Comparison of ENCODE assay signal across 1 cellular context in the genomic region with DNA sequence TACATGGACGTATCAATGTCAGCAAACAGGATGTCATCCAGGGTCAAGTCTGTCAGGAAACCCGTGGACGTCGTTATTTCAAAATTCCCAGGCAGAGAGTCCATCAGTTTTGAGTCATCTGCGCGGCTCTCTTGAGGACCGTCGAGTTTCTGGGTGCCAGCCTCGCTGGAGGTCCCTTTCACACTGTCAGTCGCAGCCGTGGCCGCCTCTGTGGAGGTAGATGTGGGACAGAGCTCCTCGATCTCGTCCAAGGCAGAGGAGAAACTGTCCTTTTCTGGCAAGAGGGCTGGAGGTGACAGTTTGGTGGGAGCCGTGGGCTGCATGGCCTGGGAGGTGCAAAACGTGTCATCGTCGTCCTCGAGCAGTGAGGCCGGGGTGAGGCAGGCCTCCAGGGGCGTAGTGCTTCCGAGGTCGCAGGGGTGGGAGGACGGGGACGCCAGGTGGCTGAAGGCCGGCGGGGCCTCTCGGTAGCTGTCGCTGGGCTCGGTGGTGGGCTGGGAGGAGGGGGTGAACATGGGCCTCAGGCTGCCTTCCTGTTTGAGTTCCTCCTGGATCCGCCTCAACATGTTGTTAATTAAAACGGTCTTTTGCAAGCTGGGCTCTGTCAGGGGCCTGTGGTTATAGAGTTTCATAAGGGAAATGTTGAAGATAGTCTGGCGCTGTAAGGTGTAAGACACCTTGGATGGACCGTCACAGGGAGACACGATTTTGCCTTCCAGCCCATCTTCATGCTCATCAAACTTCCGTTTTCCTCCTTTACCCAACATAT.
TF ChIP-seq lines count a peak whose summit lies in the region.

No MANE protein-coding gene starts in this region.

TF ChIP-seq in GM12878, 131 proteins besides CTCF, POLR2A, EP300 and RAD21 (continued from another document and continues in another):
- TF ChIP-seq, protein P1, sequence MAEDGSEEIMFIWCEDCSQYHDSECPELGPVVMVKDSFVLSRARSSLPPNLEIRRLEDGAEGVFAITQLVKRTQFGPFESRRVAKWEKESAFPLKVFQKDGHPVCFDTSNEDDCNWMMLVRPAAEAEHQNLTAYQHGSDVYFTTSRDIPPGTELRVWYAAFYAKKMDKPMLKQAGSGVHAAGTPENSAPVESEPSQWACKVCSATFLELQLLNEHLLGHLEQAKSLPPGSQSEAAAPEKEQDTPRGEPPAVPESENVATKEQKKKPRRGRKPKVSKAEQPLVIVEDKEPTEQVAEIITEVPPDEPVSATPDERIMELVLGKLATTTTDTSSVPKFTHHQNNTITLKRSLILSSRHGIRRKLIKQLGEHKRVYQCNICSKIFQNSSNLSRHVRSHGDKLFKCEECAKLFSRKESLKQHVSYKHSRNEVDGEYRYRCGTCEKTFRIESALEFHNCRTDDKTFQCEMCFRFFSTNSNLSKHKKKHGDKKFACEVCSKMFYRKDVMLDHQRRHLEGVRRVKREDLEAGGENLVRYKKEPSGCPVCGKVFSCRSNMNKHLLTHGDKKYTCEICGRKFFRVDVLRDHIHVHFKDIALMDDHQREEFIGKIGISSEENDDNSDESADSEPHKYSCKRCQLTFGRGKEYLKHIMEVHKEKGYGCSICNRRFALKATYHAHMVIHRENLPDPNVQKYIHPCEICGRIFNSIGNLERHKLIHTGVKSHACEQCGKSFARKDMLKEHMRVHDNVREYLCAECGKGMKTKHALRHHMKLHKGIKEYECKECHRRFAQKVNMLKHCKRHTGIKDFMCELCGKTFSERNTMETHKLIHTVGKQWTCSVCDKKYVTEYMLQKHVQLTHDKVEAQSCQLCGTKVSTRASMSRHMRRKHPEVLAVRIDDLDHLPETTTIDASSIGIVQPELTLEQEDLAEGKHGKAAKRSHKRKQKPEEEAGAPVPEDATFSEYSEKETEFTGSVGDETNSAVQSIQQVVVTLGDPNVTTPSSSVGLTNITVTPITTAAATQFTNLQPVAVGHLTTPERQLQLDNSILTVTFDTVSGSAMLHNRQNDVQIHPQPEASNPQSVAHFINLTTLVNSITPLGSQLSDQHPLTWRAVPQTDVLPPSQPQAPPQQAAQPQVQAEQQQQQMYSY (CRISPR knock-in tag; IDR thresholded peaks at IDR 0.05), result no peak
- TF ChIP-seq GABPA (IDR thresholded peaks at IDR 0.05; ENCODE audit: low read depth) (peak; percentile 71), HDAC2 (IDR thresholded peaks at IDR 0.05) (no peak), BACH1 (IDR thresholded peaks at IDR 0.05; ENCODE audit: borderline replicate concordance) (no peak), SMARCA5 (IDR thresholded peaks at IDR 0.05) (no peak), RFX5 (IDR thresholded peaks at IDR 0.05; ENCODE audit: low read depth, low read length) (no peak), POU2F2 (IDR thresholded peaks at IDR 0.05; ENCODE audit: borderline replicate concordance, low read depth, low read length) (peak; percentile 37; the same call in 1 of the 3 replicates), MTA3 (IDR thresholded peaks at IDR 0.05; ENCODE audit: borderline replicate concordance, low read length) (peak; percentile 51; the same call in 1 of the 2 replicates), RUNX3 (IDR thresholded peaks at IDR 0.05; ENCODE audit: low read length) (peak; percentile 90), CBX5 (IDR thresholded peaks at IDR 0.05; ENCODE audit: low read depth) (no peak), YY1 (IDR thresholded peaks at IDR 0.05; ENCODE audit: low read depth, low read length) (no peak), MTA2 (IDR thresholded peaks at IDR 0.05; ENCODE audit: low read depth) (peak; percentile 53; the same call in 1 of the 2 replicates), IRF4 (IDR thresholded peaks at IDR 0.05; ENCODE audit: low read depth, low read length) (0 out of 2 replicates have a peak, but pooled peaks have one; percentile 1), SUPT20H (IDR thresholded peaks at IDR 0.05; ENCODE audit: borderline replicate concordance, control insufficient read depth, low read depth, low read length) (no peak), DPF2 (IDR thresholded peaks at IDR 0.05) (peak; percentile 49; the same call in 1 of the 2 replicates), SIX5 (IDR thresholded peaks at IDR 0.05; ENCODE audit: low read depth, low read length, severe bottlenecking) (no peak), KLF5 (IDR thresholded peaks at IDR 0.05; ENCODE audit: partially characterized antibody) (no peak), TCF12 (IDR thresholded peaks at IDR 0.05; ENCODE audit: low read depth, low read length) (peak; percentile 79; the same call in 1 of the 2 replicates), MEF2B (IDR thresholded peaks at IDR 0.05; ENCODE audit: partially characterized antibody, poor library complexity, severe bottlenecking) (peak; percentile 31), CHD2 (IDR thresholded peaks at IDR 0.05; ENCODE audit: borderline replicate concordance, low read depth, low read length) (no peak), LARP7 (IDR thresholded peaks at IDR 0.05) (no peak), NBN (IDR thresholded peaks at IDR 0.05) (no peak), RELA (IDR thresholded peaks at IDR 0.05; ENCODE audit: borderline replicate concordance, partially characterized antibody) (no peak), NR2C1 (IDR thresholded peaks at IDR 0.05) (peak; percentile 83), IKZF1 (conservative IDR thresholded peaks at IDR 0.05) (peak; percentile 72), CHD1 (IDR thresholded peaks at IDR 0.05; ENCODE audit: low read depth, low read length) (no peak), STAT3 (IDR thresholded peaks at IDR 0.05; ENCODE audit: low read depth, low read length) (no peak), RB1 (IDR thresholded peaks at IDR 0.05; ENCODE audit: borderline replicate concordance) (no peak), ZNF217 (IDR thresholded peaks at IDR 0.05) (no peak), TCF3 (IDR thresholded peaks at IDR 0.05; ENCODE audit: borderline replicate concordance, insufficient read depth, low read depth, low read length) (peak; percentile 96), CREM (IDR thresholded peaks at IDR 0.05; ENCODE audit: low read depth) (peak; percentile 36; the same call in 1 of the 2 replicates), EZH2 (IDR thresholded peaks at IDR 0.05; ENCODE audit: borderline replicate concordance, control insufficient read depth, low read depth, low read length) (no peak), TAF1 (IDR thresholded peaks at IDR 0.05; ENCODE audit: borderline replicate concordance, low read depth, low read length) (no peak)
- TF ChIP-seq, protein P2, sequence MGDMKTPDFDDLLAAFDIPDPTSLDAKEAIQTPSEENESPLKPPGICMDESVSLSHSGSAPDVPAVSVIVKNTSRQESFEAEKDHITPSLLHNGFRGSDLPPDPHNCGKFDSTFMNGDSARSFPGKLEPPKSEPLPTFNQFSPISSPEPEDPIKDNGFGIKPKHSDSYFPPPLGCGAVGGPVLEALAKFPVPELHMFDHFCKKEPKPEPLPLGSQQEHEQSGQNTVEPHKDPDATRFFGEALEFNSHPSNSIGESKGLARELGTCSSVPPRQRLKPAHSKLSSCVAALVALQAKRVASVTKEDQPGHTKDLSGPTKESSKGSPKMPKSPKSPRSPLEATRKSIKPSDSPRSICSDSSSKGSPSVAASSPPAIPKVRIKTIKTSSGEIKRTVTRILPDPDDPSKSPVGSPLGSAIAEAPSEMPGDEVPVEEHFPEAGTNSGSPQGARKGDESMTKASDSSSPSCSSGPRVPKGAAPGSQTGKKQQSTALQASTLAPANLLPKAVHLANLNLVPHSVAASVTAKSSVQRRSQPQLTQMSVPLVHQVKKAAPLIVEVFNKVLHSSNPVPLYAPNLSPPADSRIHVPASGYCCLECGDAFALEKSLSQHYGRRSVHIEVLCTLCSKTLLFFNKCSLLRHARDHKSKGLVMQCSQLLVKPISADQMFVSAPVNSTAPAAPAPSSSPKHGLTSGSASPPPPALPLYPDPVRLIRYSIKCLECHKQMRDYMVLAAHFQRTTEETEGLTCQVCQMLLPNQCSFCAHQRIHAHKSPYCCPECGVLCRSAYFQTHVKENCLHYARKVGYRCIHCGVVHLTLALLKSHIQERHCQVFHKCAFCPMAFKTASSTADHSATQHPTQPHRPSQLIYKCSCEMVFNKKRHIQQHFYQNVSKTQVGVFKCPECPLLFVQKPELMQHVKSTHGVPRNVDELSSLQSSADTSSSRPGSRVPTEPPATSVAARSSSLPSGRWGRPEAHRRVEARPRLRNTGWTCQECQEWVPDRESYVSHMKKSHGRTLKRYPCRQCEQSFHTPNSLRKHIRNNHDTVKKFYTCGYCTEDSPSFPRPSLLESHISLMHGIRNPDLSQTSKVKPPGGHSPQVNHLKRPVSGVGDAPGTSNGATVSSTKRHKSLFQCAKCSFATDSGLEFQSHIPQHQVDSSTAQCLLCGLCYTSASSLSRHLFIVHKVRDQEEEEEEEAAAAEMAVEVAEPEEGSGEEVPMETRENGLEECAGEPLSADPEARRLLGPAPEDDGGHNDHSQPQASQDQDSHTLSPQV (IDR thresholded peaks at IDR 0.05), result no peak
- TF ChIP-seq, protein P3, sequence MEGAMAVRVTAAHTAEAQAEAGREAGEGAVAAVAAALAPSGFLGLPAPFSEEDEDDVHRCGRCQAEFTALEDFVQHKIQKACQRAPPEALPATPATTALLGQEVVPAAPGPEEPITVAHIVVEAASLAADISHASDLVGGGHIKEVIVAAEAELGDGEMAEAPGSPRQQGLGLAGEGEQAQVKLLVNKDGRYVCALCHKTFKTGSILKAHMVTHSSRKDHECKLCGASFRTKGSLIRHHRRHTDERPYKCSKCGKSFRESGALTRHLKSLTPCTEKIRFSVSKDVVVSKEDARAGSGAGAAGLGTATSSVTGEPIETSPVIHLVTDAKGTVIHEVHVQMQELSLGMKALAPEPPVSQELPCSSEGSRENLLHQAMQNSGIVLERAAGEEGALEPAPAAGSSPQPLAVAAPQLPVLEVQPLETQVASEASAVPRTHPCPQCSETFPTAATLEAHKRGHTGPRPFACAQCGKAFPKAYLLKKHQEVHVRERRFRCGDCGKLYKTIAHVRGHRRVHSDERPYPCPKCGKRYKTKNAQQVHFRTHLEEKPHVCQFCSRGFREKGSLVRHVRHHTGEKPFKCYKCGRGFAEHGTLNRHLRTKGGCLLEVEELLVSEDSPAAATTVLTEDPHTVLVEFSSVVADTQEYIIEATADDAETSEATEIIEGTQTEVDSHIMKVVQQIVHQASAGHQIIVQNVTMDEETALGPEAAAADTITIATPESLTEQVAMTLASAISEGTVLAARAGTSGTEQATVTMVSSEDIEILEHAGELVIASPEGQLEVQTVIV (IDR thresholded peaks at IDR 0.05; ENCODE audit: borderline replicate concordance, partially characterized antibody), result no peak
- TF ChIP-seq, protein P4, sequence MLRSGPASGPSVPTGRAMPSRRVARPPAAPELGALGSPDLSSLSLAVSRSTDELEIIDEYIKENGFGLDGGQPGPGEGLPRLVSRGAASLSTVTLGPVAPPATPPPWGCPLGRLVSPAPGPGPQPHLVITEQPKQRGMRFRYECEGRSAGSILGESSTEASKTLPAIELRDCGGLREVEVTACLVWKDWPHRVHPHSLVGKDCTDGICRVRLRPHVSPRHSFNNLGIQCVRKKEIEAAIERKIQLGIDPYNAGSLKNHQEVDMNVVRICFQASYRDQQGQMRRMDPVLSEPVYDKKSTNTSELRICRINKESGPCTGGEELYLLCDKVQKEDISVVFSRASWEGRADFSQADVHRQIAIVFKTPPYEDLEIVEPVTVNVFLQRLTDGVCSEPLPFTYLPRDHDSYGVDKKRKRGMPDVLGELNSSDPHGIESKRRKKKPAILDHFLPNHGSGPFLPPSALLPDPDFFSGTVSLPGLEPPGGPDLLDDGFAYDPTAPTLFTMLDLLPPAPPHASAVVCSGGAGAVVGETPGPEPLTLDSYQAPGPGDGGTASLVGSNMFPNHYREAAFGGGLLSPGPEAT (IDR thresholded peaks at IDR 0.05; ENCODE audit: low read depth), result peak; percentile 23; the same call in 1 of the 2 replicates
- TF ChIP-seq, protein P5, sequence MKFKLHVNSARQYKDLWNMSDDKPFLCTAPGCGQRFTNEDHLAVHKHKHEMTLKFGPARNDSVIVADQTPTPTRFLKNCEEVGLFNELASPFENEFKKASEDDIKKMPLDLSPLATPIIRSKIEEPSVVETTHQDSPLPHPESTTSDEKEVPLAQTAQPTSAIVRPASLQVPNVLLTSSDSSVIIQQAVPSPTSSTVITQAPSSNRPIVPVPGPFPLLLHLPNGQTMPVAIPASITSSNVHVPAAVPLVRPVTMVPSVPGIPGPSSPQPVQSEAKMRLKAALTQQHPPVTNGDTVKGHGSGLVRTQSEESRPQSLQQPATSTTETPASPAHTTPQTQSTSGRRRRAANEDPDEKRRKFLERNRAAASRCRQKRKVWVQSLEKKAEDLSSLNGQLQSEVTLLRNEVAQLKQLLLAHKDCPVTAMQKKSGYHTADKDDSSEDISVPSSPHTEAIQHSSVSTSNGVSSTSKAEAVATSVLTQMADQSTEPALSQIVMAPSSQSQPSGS (IDR thresholded peaks at IDR 0.05; ENCODE audit: low read length), result 0 out of 2 replicates have a peak, but pooled peaks have one; percentile 33
- TF ChIP-seq, protein P6, sequence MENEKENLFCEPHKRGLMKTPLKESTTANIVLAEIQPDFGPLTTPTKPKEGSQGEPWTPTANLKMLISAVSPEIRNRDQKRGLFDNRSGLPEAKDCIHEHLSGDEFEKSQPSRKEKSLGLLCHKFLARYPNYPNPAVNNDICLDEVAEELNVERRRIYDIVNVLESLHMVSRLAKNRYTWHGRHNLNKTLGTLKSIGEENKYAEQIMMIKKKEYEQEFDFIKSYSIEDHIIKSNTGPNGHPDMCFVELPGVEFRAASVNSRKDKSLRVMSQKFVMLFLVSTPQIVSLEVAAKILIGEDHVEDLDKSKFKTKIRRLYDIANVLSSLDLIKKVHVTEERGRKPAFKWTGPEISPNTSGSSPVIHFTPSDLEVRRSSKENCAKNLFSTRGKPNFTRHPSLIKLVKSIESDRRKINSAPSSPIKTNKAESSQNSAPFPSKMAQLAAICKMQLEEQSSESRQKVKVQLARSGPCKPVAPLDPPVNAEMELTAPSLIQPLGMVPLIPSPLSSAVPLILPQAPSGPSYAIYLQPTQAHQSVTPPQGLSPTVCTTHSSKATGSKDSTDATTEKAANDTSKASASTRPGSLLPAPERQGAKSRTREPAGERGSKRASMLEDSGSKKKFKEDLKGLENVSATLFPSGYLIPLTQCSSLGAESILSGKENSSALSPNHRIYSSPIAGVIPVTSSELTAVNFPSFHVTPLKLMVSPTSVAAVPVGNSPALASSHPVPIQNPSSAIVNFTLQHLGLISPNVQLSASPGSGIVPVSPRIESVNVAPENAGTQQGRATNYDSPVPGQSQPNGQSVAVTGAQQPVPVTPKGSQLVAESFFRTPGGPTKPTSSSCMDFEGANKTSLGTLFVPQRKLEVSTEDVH (IDR thresholded peaks at IDR 0.05; ENCODE audit: low read depth, partially characterized antibody), result no peak
- TF ChIP-seq, protein P7, sequence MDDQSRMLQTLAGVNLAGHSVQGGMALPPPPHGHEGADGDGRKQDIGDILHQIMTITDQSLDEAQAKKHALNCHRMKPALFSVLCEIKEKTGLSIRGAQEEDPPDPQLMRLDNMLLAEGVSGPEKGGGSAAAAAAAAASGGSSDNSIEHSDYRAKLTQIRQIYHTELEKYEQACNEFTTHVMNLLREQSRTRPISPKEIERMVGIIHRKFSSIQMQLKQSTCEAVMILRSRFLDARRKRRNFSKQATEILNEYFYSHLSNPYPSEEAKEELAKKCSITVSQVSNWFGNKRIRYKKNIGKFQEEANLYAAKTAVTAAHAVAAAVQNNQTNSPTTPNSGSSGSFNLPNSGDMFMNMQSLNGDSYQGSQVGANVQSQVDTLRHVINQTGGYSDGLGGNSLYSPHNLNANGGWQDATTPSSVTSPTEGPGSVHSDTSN (IDR thresholded peaks at IDR 0.05; ENCODE audit: insufficient replicate concordance, low read depth, low read length), result peak; percentile 35
- TF ChIP-seq, protein P8, sequence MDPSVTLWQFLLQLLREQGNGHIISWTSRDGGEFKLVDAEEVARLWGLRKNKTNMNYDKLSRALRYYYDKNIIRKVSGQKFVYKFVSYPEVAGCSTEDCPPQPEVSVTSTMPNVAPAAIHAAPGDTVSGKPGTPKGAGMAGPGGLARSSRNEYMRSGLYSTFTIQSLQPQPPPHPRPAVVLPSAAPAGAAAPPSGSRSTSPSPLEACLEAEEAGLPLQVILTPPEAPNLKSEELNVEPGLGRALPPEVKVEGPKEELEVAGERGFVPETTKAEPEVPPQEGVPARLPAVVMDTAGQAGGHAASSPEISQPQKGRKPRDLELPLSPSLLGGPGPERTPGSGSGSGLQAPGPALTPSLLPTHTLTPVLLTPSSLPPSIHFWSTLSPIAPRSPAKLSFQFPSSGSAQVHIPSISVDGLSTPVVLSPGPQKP (IDR thresholded peaks at IDR 0.05; ENCODE audit: low read depth, low read length), result no peak
